22 cellular contexts compared by ENCODE assay signal in genomic region chr17:6326483-6326882, GRCh38.
"Had no signal": no experiment of that assay in that cellular context is flagged by ENCODE, and none has a peak within 500 bp of the region (broad histone marks: within the 10 kb centered on the region; RNA-seq: fewer than 3 reads in every experiment).

No MANE protein-coding gene starts in this region.

- H3K4me1 ChIP-seq: left lung, neural progenitor cell, parathyroid adenoma, prostate gland, sigmoid colon, suprapubic skin, vagina had no signal

- H3K4me3 Mint-ChIP-seq: dendritic cell treated with granulocyte-macrophage colony-stimulating factor and Interleukin-4, amounts not matched to agents 40 ng/mL and 50 ng/mL, for 4 days; natural killer cell treated with Interleukin-12 subunit alpha and Interleukin-12 subunit beta and Interleukin-15 and Interleukin-18, amount 100 ng/mL, for 72 hours; neural progenitor cell had no signal

- H3K36me3 Mint-ChIP-seq: natural killer cell treated with Interleukin-12 subunit alpha and Interleukin-12 subunit beta and Interleukin-15 and Interleukin-18, amount 100 ng/mL, for 72 hours; neural progenitor cell had no signal

- H3K4me3 ChIP-seq: left lung, lower lobe of right lung, neural progenitor cell, prostate gland, sigmoid colon, suprapubic skin, thyroid gland, upper lobe of left lung, vagina had no signal

- H3K9ac ChIP-seq: neural progenitor cell, parathyroid adenoma had no signal

- DNase-seq: foreskin melanocyte; head of caudate nucleus; hypothalamus; islet precursor cell; left lung; lower lobe of right lung; mesenchymal stem cell; midbrain; occipital lobe; sigmoid colon; small intestine; stimulated activated CD4-positive, alpha-beta T cell treated with anti-CD3 and anti-CD28 coated beads, Interleukin-2, amount 100 ng/mL, for 48 hours; stimulated activated naive CD4-positive, alpha-beta T cell treated with Interleukin-2 at 50 U/mL for 16 hours; upper lobe of left lung had no signal

- H3K9me3 ChIP-seq: left lung, lower lobe of right lung, prostate gland, sigmoid colon, suprapubic skin, thyroid gland, upper lobe of left lung, vagina had no signal

- H3K36me3 ChIP-seq: left lung, lower lobe of right lung, neural progenitor cell, prostate gland, sigmoid colon, suprapubic skin, thyroid gland, upper lobe of left lung, vagina had no signal

- H3K27ac ChIP-seq: neural progenitor cell, prostate gland, suprapubic skin, vagina had no signal

- H3K27ac Mint-ChIP-seq: dendritic cell treated with granulocyte-macrophage colony-stimulating factor and Interleukin-4, amounts not matched to agents 40 ng/mL and 50 ng/mL, for 4 days; natural killer cell treated with Interleukin-12 subunit alpha and Interleukin-12 subunit beta and Interleukin-15 and Interleukin-18, amount 100 ng/mL, for 72 hours; neural progenitor cell had no signal

- H3K27me3 ChIP-seq: neural progenitor cell, sigmoid colon, thyroid gland, upper lobe of left lung, vagina had no signal

- H3K9me3 Mint-ChIP-seq: dendritic cell treated with granulocyte-macrophage colony-stimulating factor and Interleukin-4, amounts not matched to agents 40 ng/mL and 50 ng/mL, for 4 days; natural killer cell treated with Interleukin-12 subunit alpha and Interleukin-12 subunit beta and Interleukin-15 and Interleukin-18, amount 100 ng/mL, for 72 hours had no signal

- ATAC-seq: natural killer cell treated with Interleukin-12 subunit alpha and Interleukin-12 subunit beta and Interleukin-15 and Interleukin-18, amount 100 ng/mL, for 72 hours had no signal
